In the genomic region with DNA sequence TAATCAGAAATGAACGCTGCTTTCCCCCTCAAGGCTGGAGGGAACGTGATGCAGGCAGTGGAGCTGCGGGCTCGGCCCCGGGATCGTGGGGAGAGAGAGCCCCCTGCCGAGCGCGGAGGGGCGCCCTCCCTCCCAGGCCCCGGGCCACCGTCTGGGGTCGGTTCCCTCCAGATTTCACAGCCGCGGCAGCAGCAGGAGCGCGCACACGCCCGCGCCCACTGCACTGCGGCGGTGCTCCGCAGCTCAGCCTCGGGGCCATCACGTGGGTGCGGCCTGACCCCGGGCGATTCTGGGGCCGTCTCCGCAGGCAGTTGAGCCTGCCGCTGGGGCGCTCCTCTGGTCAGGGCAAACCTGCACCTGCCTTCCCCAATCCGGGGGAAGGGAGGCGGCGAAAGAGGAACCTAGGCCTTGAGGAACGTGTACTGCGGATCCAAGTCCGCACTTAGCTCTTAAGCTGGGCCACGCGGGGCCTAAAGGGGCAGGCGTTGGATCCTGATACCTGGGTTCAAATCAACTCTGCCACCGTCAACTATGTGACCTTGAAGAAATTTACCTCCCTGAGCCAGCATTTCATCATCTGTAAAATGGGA, we compare ENCODE assay signal across 8 cellular contexts. TPM values are rescaled to one million over a fixed set of nuclear protein-coding genes. Genes with fewer than 3 reads are reported as not detected.
DNase-seq lines count a peak whose midpoint lies in the region; ATAC-seq and TF ChIP-seq lines count a peak whose summit lies in the region.

No MANE protein-coding gene starts in this region.

- peaks cover 47% of the 10 kb centered on the region for H3K27me3 ChIP-seq in foreskin keratinocyte

- H3K27me3 Mint-ChIP-seq in activated CD8-positive, alpha-beta memory T cell treated with anti-CD3 and anti-CD28 coated beads, Interleukin-2, amount 10 ng/mL, durations not matched to agents 7 days and 5 days = peaks cover 49% of the 10 kb centered on the region
- peaks cover 26 to 44% of the 10 kb centered on the region in 2 donors for H3K27me3 Mint-ChIP-seq in natural killer cell (ENCODE audit: low read depth in 2 of 2)

- peak; percentile 50 for TF ChIP-seq CTCF in foreskin keratinocyte (conservative IDR thresholded peaks at IDR 0.05)
- no peak for TF ChIP-seq CTCF in natural killer cell (IDR thresholded peaks at IDR 0.05)

- H3K27ac ChIP-seq in foreskin keratinocyte = no peak overlapping the region

- ATAC-seq in GM18861 (IDR thresholded peaks at IDR 0.05; ENCODE audit: unreplicated experiment) (peak; percentile 75), HG03354 (IDR thresholded peaks at IDR 0.05; ENCODE audit: poor library complexity, severe bottlenecking, unreplicated experiment) (peak; percentile 85), foreskin keratinocyte (no peak), natural killer cell (peak; percentile 73 to 89 (median 78))
- ATAC-seq in activated CD8-positive, alpha-beta memory T cell treated with anti-CD3 and anti-CD28 coated beads, Interleukin-2, amount 10 ng/mL, durations not matched to agents 7 days and 5 days = peak; percentile 74

- CTCF ChIA-PET in activated CD8-positive, alpha-beta memory T cell treated with anti-CD3 and anti-CD28 coated beads, Interleukin-2, amount 10 ng/mL, durations not matched to agents 7 days and 5 days (lab: Charles Lee) = interaction anchor here (0.6 to 2.0 kb wide), 5 partner anchors 20 to 222 kb away, joined by 3 to 10 read pairs (median 3); no protein-coding TSS in a partner anchor

- intact Hi-C loops in natural killer cell (cut with micrococcal nuclease) = no loop called here

- no peaks in the 10 kb centered on the region for H3K9me3 Mint-ChIP-seq in activated CD8-positive, alpha-beta memory T cell treated with anti-CD3 and anti-CD28 coated beads, Interleukin-2, amount 10 ng/mL, durations not matched to agents 7 days and 5 days (ENCODE audit: low read depth)
- H3K9me3 Mint-ChIP-seq in natural killer cell = no peaks in the 10 kb centered on the region

- DNase-seq in AG20443 (ENCODE audit: low spot score) (peak; percentile 67), foreskin keratinocyte (no peak), natural killer cell (no peak), ureter (ENCODE audit: low spot score) (peak; percentile 50), NCI-H510A (lab: John Stamatoyannopoulos, UW) (no peak)
- DNase-seq in activated CD8-positive, alpha-beta memory T cell treated with anti-CD3 and anti-CD28 coated beads, Interleukin-2, amount 10 ng/mL, durations not matched to agents 7 days and 5 days = no peak

- H3K4me1 ChIP-seq in foreskin keratinocyte = no peaks in the 10 kb centered on the region

- peaks cover 6% of the 10 kb centered on the region for H3K4me1 Mint-ChIP-seq in activated CD8-positive, alpha-beta memory T cell treated with anti-CD3 and anti-CD28 coated beads, Interleukin-2, amount 10 ng/mL, durations not matched to agents 7 days and 5 days
- H3K4me1 Mint-ChIP-seq in natural killer cell = no peaks in the 10 kb centered on the region

- no peak overlapping the region for H3K4me3 Mint-ChIP-seq in activated CD8-positive, alpha-beta memory T cell treated with anti-CD3 and anti-CD28 coated beads, Interleukin-2, amount 10 ng/mL, durations not matched to agents 7 days and 5 days
- H3K4me3 Mint-ChIP-seq in natural killer cell = peak overlapping the region; percentile 60

- no peak overlapping the region for H3K27ac Mint-ChIP-seq in activated CD8-positive, alpha-beta memory T cell treated with anti-CD3 and anti-CD28 coated beads, Interleukin-2, amount 10 ng/mL, durations not matched to agents 7 days and 5 days
- no peak overlapping the region for H3K27ac Mint-ChIP-seq in natural killer cell

- no peaks in the 10 kb centered on the region for H3K36me3 Mint-ChIP-seq in activated CD8-positive, alpha-beta memory T cell treated with anti-CD3 and anti-CD28 coated beads, Interleukin-2, amount 10 ng/mL, durations not matched to agents 7 days and 5 days
- no peaks in the 10 kb centered on the region for H3K36me3 Mint-ChIP-seq in natural killer cell

RNA-seq across cellular contexts. Expression of a gene that starts 9.4 kb away (rescaled TPM):
- 10 to 100 TPM; 65.4 to 68.7 TPM for total RNA-seq in activated CD8-positive, alpha-beta memory T cell treated with anti-CD3 and anti-CD28 coated beads, Interleukin-2, amount 10 ng/mL, durations not matched to agents 7 days and 5 days
- total RNA-seq in foreskin keratinocyte = 39.2 and 44.1 TPM in 2 replicates
- 26.3 and 30.0 TPM in 2 replicates for polyA plus RNA-seq in foreskin keratinocyte
- total RNA-seq in natural killer cell = 100 to 1,000 TPM; 106 to 125 (median 115) TPM
- 109 TPM for total RNA-seq in ureter

RNA-seq across cellular contexts. Expression of a gene that starts 36.0 kb away (rescaled TPM):
- not detected for total RNA-seq in activated CD8-positive, alpha-beta memory T cell treated with anti-CD3 and anti-CD28 coated beads, Interleukin-2, amount 10 ng/mL, durations not matched to agents 7 days and 5 days
- total RNA-seq in foreskin keratinocyte (2.2 and 12.1 TPM in 2 replicates), natural killer cell (10 to 100 TPM; 19.2 to 39.2 (median 32.1) TPM), ureter (127 TPM)
- 1.2 and 7.0 TPM in 2 replicates for polyA plus RNA-seq in foreskin keratinocyte

RNA-seq across cellular contexts. Expression of a gene that starts 43.8 kb away (rescaled TPM):
- total RNA-seq in activated CD8-positive, alpha-beta memory T cell treated with anti-CD3 and anti-CD28 coated beads, Interleukin-2, amount 10 ng/mL, durations not matched to agents 7 days and 5 days = under 1 TPM; 0.12 to 0.19 TPM
- total RNA-seq in foreskin keratinocyte (0.03 and 0.07 TPM in 2 replicates), natural killer cell (under 1 TPM in 1 of 3 donors, not detected in 2; 0.05 TPM), ureter (7.4 TPM)
- 0.01 and 0.02 TPM in 2 replicates for polyA plus RNA-seq in foreskin keratinocyte

RNA-seq across cellular contexts. Expression of a gene that starts 54.7 kb away (rescaled TPM):
- 10 to 100 TPM; 23.8 to 28.2 TPM for total RNA-seq in activated CD8-positive, alpha-beta memory T cell treated with anti-CD3 and anti-CD28 coated beads, Interleukin-2, amount 10 ng/mL, durations not matched to agents 7 days and 5 days
- total RNA-seq in foreskin keratinocyte (55.1 and 57.0 TPM in 2 replicates), natural killer cell (10 to 100 TPM; 20.6 to 29.2 (median 21.3) TPM), ureter (59.3 TPM)
- polyA plus RNA-seq in foreskin keratinocyte = 19.8 and 23.4 TPM in 2 replicates

Comparison
In these comparisons a context has a peak if more than half of its experiments do, and no peak if none do; other contexts are left out.
1. DNase-seq: peak in AG20443 (single experiment) and ureter (single experiment); none in activated CD8-positive, alpha-beta memory T cell treated with anti-CD3 and anti-CD28 coated beads, Interleukin-2, amount 10 ng/mL, durations not matched to agents 7 days and 5 days (single experiment), foreskin keratinocyte (0 of 2), natural killer cell (single experiment) and NCI-H510A (single experiment).